Comparison of ENCODE assay signal across 8 cellular contexts in the genomic region with DNA sequence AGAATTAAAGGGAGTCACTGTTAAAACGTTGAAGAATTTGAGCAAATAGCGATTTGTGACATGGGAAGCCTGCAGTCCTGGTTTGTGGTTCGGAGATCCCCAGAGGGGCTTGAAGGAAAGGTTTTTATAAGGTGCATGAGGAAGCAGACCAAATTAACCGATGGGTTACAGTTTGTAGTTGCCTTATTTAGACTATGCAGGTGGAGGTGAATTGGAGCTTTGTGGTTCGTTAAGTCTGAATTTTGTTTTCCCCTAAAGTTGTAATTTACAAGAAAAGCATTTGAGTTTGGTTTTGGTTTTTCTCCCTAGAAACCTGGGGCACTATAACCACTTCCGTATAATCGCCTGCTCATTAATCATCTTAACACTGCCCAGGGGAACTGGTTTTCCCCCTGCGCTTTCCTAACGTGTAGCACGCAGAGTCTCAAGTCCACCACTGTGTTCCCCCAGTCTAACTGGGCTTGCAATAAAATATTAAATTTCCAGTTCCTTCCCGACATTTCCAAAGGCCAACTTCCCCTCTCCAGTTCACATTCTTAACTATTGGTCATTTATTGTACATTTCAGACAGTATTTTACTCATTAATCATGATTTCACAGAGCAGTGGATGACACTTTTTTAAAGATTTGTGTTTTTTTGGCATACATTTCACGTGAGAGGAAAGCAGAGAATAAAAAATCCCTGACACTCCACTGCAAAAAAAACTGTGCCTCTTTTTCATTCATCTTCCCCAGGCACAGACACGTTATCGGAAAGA. TPM values are rescaled to one million over a fixed set of nuclear protein-coding genes. Genes with fewer than 3 reads are reported as not detected.
DNase-seq lines count a peak whose midpoint lies in the region; ATAC-seq and TF ChIP-seq lines count a peak whose summit lies in the region.

No MANE protein-coding gene starts in this region.

- peak overlapping the region; percentile 96 for H3K27ac ChIP-seq in lower lobe of right lung
- H3K27ac ChIP-seq in tibial nerve: peak overlapping the region; percentile 88 to 97 (median 94)

- intact Hi-C loops in lower lobe of right lung (cut with DNase I): no loop called here

- TF ChIP-seq CTCF in lower lobe of right lung (IDR thresholded peaks at IDR 0.05): no peak
- no peak for TF ChIP-seq CTCF in tibial nerve (IDR thresholded peaks at IDR 0.05)

- no peak for TF ChIP-seq EP300 in tibial nerve (IDR thresholded peaks at IDR 0.05)

- H3K9me3 ChIP-seq in lower lobe of right lung: no peaks in the 10 kb centered on the region
- no peaks in the 10 kb centered on the region for H3K9me3 ChIP-seq in tibial nerve

- in situ Hi-C loops in Caki2 (cut with HindIII; ENCODE audit: low pct_unique_long_range_greater_than_20kb, low sequenced_read_pairs): no loop called here

- H3K4me3 ChIP-seq in lower lobe of right lung (peak overlapping the region; percentile 97), tibial nerve (peak overlapping the region; percentile 75 to 99 (median 92))

- TF ChIP-seq POLR2A in tibial nerve (IDR thresholded peaks at IDR 0.05): no peak

- H3K36me3 ChIP-seq in lower lobe of right lung: no peaks in the 10 kb centered on the region
- H3K36me3 ChIP-seq in tibial nerve: peaks cover 0 to 6% (median 0%) of the 10 kb centered on the region in 3 donors

- peak; percentile 48 for DNase-seq in Caki2 (ENCODE audit: low read depth)
- DNase-seq in SHP77 treated with DMSO at 0.1 percent for 48 hours (lab: John Stamatoyannopoulos, UW): peak; percentile 3
- peak; percentile 23 for DNase-seq in cerebellar cortex (ENCODE audit: low spot score)
- DNase-seq in lower lobe of right lung: no peak
- no peak for DNase-seq in tibial nerve (ENCODE audit: low spot score in 2 of 2)
- DNase-seq in epidermal melanocyte (ENCODE audit: insufficient read length, low spot score): no peak

- H3K4me1 ChIP-seq in lower lobe of right lung: peaks cover 56% of the 10 kb centered on the region
- H3K4me1 ChIP-seq in tibial nerve: peaks cover 0 to 58% (median 29%) of the 10 kb centered on the region in 4 donors

- ATAC-seq in GM19023 (IDR thresholded peaks at IDR 0.05; ENCODE audit: unreplicated experiment) (peak; percentile 41), HG03442 (IDR thresholded peaks at IDR 0.05; ENCODE audit: unreplicated experiment) (peak; percentile 31), lower lobe of right lung (peak; percentile 71 to 77)

- no peaks in the 10 kb centered on the region for H3K27me3 ChIP-seq in lower lobe of right lung (ENCODE audit: low read depth)
- no peaks in the 10 kb centered on the region for H3K27me3 ChIP-seq in tibial nerve

- 1 to 2% methylated on average over 14 of the region's 14 CpGs for WGBS in tibial nerve, 2 donors

RNA-seq across cellular contexts. Expression of a gene that starts 0.9 kb away (rescaled TPM):
- 6.2 and 14.5 TPM in 2 replicates for total RNA-seq in Caki2 (2014; rRNA removed; shearing (Covaris generic); ENCODE audit: low replicate concordance)
- total RNA-seq in lower lobe of right lung: 17.0 TPM
- 10 to 100 TPM in 2 of 4 donors, 1 to 10 TPM in 2; 8.1 to 13.8 (median 10.5) TPM for total RNA-seq in tibial nerve

Comparison
In these comparisons a context has a peak if more than half of its experiments do, and no peak if none do; other contexts are left out.
1. DNase-seq: peak in Caki2 (single experiment), SHP77 treated with DMSO at 0.1 percent for 48 hours (single experiment) and cerebellar cortex (single experiment); none in lower lobe of right lung (single experiment), tibial nerve (0 of 2) and epidermal melanocyte (single experiment).
2. Peak in every context shown above with its lines, with median percentiles within 50 percentile points of each other: ATAC-seq.